ENCODE assay signal across 1 cellular context in the genomic region with DNA sequence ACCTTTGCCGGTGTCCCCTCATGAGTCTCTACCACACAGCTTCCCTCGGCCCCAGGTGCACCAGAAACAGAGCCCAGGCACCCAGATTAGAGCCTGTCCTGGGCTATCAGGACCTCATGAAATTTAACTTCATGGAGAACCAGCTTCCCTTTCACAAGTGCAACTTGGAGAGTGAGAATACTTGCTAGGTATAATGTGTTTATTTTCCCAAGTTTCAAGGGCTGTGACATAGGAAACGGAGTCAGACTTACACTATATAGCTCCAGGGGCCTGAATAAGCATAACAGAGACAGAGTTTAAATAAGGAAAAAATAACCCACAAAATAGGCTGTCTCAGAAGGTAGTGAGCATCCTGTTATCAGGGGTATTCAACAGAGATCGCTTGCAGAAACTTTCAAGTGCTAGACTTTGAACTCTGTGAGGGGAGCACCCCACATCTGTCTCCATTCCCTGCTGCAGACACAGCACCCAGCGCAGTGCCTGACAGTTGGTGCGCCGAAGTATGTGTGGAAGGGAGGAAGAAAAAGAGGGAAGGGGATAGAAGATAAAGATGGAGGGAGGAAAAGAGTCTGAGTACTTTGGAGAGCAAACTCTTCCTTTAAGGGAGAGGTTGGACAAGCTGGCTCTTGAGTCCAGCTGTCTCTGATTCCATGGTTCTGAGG.
TF ChIP-seq lines count a peak whose summit lies in the region.

No MANE protein-coding gene starts in this region.

TF ChIP-seq in IMR-90, 13 proteins besides CTCF, POLR2A, EP300 and RAD21 (continued from another document):
- TF ChIP-seq, protein P1, sequence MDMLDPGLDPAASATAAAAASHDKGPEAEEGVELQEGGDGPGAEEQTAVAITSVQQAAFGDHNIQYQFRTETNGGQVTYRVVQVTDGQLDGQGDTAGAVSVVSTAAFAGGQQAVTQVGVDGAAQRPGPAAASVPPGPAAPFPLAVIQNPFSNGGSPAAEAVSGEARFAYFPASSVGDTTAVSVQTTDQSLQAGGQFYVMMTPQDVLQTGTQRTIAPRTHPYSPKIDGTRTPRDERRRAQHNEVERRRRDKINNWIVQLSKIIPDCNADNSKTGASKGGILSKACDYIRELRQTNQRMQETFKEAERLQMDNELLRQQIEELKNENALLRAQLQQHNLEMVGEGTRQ (IDR thresholded peaks at IDR 0.05; ENCODE audit: low read depth, low read length), result no peak
- no peak for TF ChIP-seq SMC3 (IDR thresholded peaks at IDR 0.05; ENCODE audit: low read depth, low read length)
